10 cellular contexts compared by ENCODE assay signal in genomic region chr9:36029765-36030528, GRCh38. TPM values are rescaled to one million over a fixed set of nuclear protein-coding genes. Genes with fewer than 3 reads are reported as not detected.
DNase-seq lines count a peak whose midpoint lies in the region; ATAC-seq, FAIRE-seq and TF ChIP-seq lines count a peak whose summit lies in the region.
"Had no signal": no experiment of that assay in that cellular context is flagged by ENCODE, and none has a peak within 500 bp of the region (broad histone marks: within the 10 kb centered on the region; RNA-seq: fewer than 3 reads in every experiment).

No MANE protein-coding gene starts in this region.

- no peak overlapping the region for H2AFZ ChIP-seq in IMR-90 (replicated peaks; ENCODE audit: low read length, poor library complexity)
- no peak overlapping the region for H2AFZ ChIP-seq in keratinocyte (ENCODE audit: control insufficient read depth, low read length)

- no peak for TF ChIP-seq POLR2A in IMR-90 (IDR thresholded peaks at IDR 0.05; ENCODE audit: low read depth, low read length)

- peaks cover 9% of the 10 kb centered on the region for H3K4me1 ChIP-seq in A673 (ENCODE audit: insufficient read depth, low read length, poor library complexity, severe bottlenecking)
- H3K4me1 ChIP-seq in IMR-90 (ENCODE audit: control insufficient read depth, insufficient read depth, low read length) = peaks cover 17% of the 10 kb centered on the region
- H3K4me1 ChIP-seq in keratinocyte (ENCODE audit: control insufficient read depth, extremely low read depth, insufficient read depth, low read length) = peaks cover 25% of the 10 kb centered on the region

- no peaks in the 10 kb centered on the region for H3K36me3 ChIP-seq in A673 (ENCODE audit: insufficient read depth, low read length, poor library complexity, severe bottlenecking)
- H3K36me3 ChIP-seq in IMR-90 (ENCODE audit: control insufficient read depth, insufficient read depth, low read length) = no peaks in the 10 kb centered on the region
- no peaks in the 10 kb centered on the region for H3K36me3 ChIP-seq in keratinocyte (ENCODE audit: control insufficient read depth in 2 of 2, extremely low read depth in 1 of 2, insufficient read depth in 2 of 2, low read length in 2 of 2)

- intact Hi-C loops in A673 (cut with micrococcal nuclease; ENCODE audit: unreplicated experiment) = loop anchor here (10.0 kb wide), 1 partner anchor 235 kb away; the partner anchor contains the start of gene NPR2
- intact Hi-C loops in IMR-90 (cut with micrococcal nuclease) = loop anchor here (10.0 kb wide), 1 partner anchor 205 kb away; the partner anchor contains the start of genes FAM221B and TMEM8B

- H3K4ac ChIP-seq in IMR-90 (ENCODE audit: low read depth, low read length) = peak overlapping the region; percentile 92

- peak; percentile 70 for DNase-seq in A673 (ENCODE audit: low spot score)
- DNase-seq in IMR-90 = peak; percentile 99
- DNase-seq in astrocyte of the cerebellum (ENCODE audit: low read depth) = peak; percentile 87
- peak; percentile 89 for DNase-seq in keratinocyte (ENCODE audit: low read depth, low spot score)
- DNase-seq in NCI-H748 treated with DMSO at 0.1 percent for 48 hours (lab: John Stamatoyannopoulos, UW) = no peak
- no peak for DNase-seq in NCI-H82 treated with DMSO at 0.1 percent for 48 hours (lab: John Stamatoyannopoulos, UW; ENCODE audit: unreplicated experiment)
- DNase-seq in NCI-H2029 (lab: John Stamatoyannopoulos, UW) = no peak
- DNase-seq: activated naive CD8-positive, alpha-beta T cell treated with anti-CD3 and anti-CD28 coated beads, Interleukin-2, amount 10 ng/mL, durations not matched to agents 7 days and 5 days; KG1 had no signal

- no peaks in the 10 kb centered on the region for H3K27me3 ChIP-seq in A673 (replicated peaks; ENCODE audit: insufficient read depth, low read depth, low read length, poor library complexity)
- H3K27me3 ChIP-seq in IMR-90 (ENCODE audit: control insufficient read depth, insufficient read depth, low read length) = no peaks in the 10 kb centered on the region
- no peaks in the 10 kb centered on the region for H3K27me3 ChIP-seq in keratinocyte (ENCODE audit: control insufficient read depth, extremely low read depth, insufficient read depth, low read length)

- H3K23ac ChIP-seq in IMR-90 (ENCODE audit: low read depth, low read length) = peak overlapping the region; percentile 93; the same call in 1 of the 2 replicates

- H4K91ac ChIP-seq in IMR-90 (ENCODE audit: insufficient read depth, low read depth, low read length) = peak overlapping the region; percentile 94

- POLR2A ChIA-PET in A673 (lab: Charles Lee; ENCODE audit: low non-redundant PET) (no interaction called here), IMR-90 (lab: Charles Lee; ENCODE audit: unreplicated experiment) (interaction anchor here (1.0 to 1.2 kb wide), 2 partner anchors 10 to 78 kb away, joined by 3 to 4 read pairs; no protein-coding TSS in a partner anchor)

- CTCF ChIA-PET in A673 (lab: Charles Lee) (no interaction called here), IMR-90 (lab: Yijun Ruan, JAX) (interaction anchor here (0.6 to 1.0 kb wide), 2 partner anchors 240 to 301 kb away, joined by 3 read pairs; no protein-coding TSS in a partner anchor)

- BruUV-seq in A673 (replicated peaks; lab: Mats Ljungman, UMichigan) (no TSS peak), IMR-90 (replicated peaks; lab: Mats Ljungman, UMichigan) (no TSS peak)

- peak overlapping the region; percentile 97 for H2BK20ac ChIP-seq in IMR-90 (ENCODE audit: low read depth, low read length)

- H3K9ac ChIP-seq in IMR-90 (ENCODE audit: low read depth, low read length) (no peak overlapping the region), keratinocyte (ENCODE audit: control insufficient read depth, extremely low read depth, insufficient read depth, low read length) (no peak overlapping the region)

- no CpG with 5 or more reads among the region's 3 CpGs for WGBS in IMR-90 (ENCODE audit: extremely low coverage in 2 of 2, insufficient read length in 1 of 2), 2 experiments

- FAIRE-seq in keratinocyte (lab: Jason Lieb, UNC) = peak; percentile 86

- H3K9me3 ChIP-seq in A673 (ENCODE audit: low read depth, low read length, poor library complexity, severe bottlenecking) (no peaks in the 10 kb centered on the region), IMR-90 (ENCODE audit: control insufficient read depth, insufficient read depth, low read length) (no peaks in the 10 kb centered on the region), keratinocyte (ENCODE audit: control insufficient read depth, low read depth, low read length) (no peaks in the 10 kb centered on the region)

- H3K9me1 ChIP-seq in IMR-90 (ENCODE audit: insufficient read depth, low read length) (peaks cover 9% of the 10 kb centered on the region), keratinocyte (ENCODE audit: control insufficient read depth, extremely low read depth, insufficient read depth, low read length) (no peaks in the 10 kb centered on the region)

- no peak overlapping the region for H2AK9ac ChIP-seq in IMR-90 (replicated peaks; ENCODE audit: low read depth, low read length, poor library complexity)

- dilution Hi-C loops in IMR-90 (cut with HindIII; ENCODE audit: low sequenced_read_pairs, unreplicated experiment) (no loop called here), keratinocyte (cut with MboI; ENCODE audit: extremely low pct_ligation_motif_present, low sequenced_read_pairs) (no loop called here)

- peak overlapping the region; percentile 77 for H2AK5ac ChIP-seq in IMR-90 (ENCODE audit: low read depth, low read length)

- H2BK15ac ChIP-seq in IMR-90 (ENCODE audit: low read depth, low read length) = peak overlapping the region; percentile 79; the same call in 2 of the 3 replicates

- peak overlapping the region; percentile 62 for H3K56ac ChIP-seq in IMR-90 (ENCODE audit: extremely low read depth, insufficient read depth, low read length)

- no peak for TF ChIP-seq CTCF in A673 (conservative IDR thresholded peaks at IDR 0.05; ENCODE audit: low read depth, low read length)
- no peak for TF ChIP-seq CTCF in IMR-90 (conservative IDR thresholded peaks at IDR 0.05; ENCODE audit: low read depth, low read length)
- no peak for TF ChIP-seq CTCF in astrocyte of the cerebellum (IDR thresholded peaks at IDR 0.05; ENCODE audit: low read depth, low read length, missing control alignments)
- TF ChIP-seq CTCF in keratinocyte (optimal IDR thresholded peaks at IDR 0.05 in 1 of 3, IDR thresholded peaks at IDR 0.05 in 1 of 3, conservative IDR thresholded peaks at IDR 0.05 in 1 of 3; ENCODE audit: extremely low read depth in 1 of 3, insufficient read depth in 2 of 3, low read length in 3 of 3) = no peak

- H2BK5ac ChIP-seq in IMR-90 (ENCODE audit: low read depth, low read length, poor library complexity, severe bottlenecking) = peak overlapping the region; percentile 98

- peak; percentile 80 for ATAC-seq in IMR-90 (ENCODE audit: low read depth)
- ATAC-seq in HG03097 (IDR thresholded peaks at IDR 0.05; ENCODE audit: low FRiP score, unreplicated experiment) = no peak

- no peak for TF ChIP-seq RAD21 in IMR-90 (IDR thresholded peaks at IDR 0.05; ENCODE audit: low read length)

- peak overlapping the region; percentile 91 for H3K14ac ChIP-seq in IMR-90 (replicated peaks; ENCODE audit: low read depth, low read length)

- H2BK120ac ChIP-seq in IMR-90 (ENCODE audit: low read depth, low read length) = peak overlapping the region; percentile 96

- H3K79me2 ChIP-seq in keratinocyte (ENCODE audit: control insufficient read depth, insufficient read depth, low read length) = no peaks in the 10 kb centered on the region

- H3K27ac ChIP-seq in A673 (ENCODE audit: low read depth, low read length, poor library complexity, severe bottlenecking) (no peak overlapping the region), IMR-90 (ENCODE audit: insufficient read depth, low read length) (peak overlapping the region; percentile 69), keratinocyte (ENCODE audit: control insufficient read depth, insufficient read depth, low read length) (peak overlapping the region; percentile 44)

- H3K79me1 ChIP-seq in IMR-90 (ENCODE audit: low read depth in 1 of 2, low read length in 2 of 2) = peaks cover 3 to 16% of the 10 kb centered on the region in 2 experiments; a peak in 3 of 4 replicates

- H4K5ac ChIP-seq in IMR-90 (ENCODE audit: low read depth, low read length) = peak overlapping the region; percentile 94

- H4K20me1 ChIP-seq in IMR-90 (ENCODE audit: insufficient read depth, low read length) (no peaks in the 10 kb centered on the region), keratinocyte (ENCODE audit: control insufficient read depth, extremely low read depth, insufficient read depth, low read length) (no peaks in the 10 kb centered on the region)

- H3K4me2 ChIP-seq in IMR-90 (ENCODE audit: low read depth, low read length) (peak overlapping the region; percentile 74; the same call in 1 of the 2 replicates), keratinocyte (ENCODE audit: control insufficient read depth, extremely low read depth, insufficient read depth, low read depth, low read length) (peak overlapping the region; percentile 49)

- H3K18ac ChIP-seq in IMR-90 (ENCODE audit: low read depth, low read length) = peak overlapping the region; percentile 99

- in situ Hi-C loops in IMR-90 (cut with MboI; ENCODE audit: low sequenced_read_pairs) = no loop called here
- in situ Hi-C loops in astrocyte of the cerebellum (cut with HindIII; ENCODE audit: low sequenced_read_pairs) = loop anchor here (10.0 kb wide), 2 partner anchors 125 to 155 kb away; partner anchors contain the start of genes HRCT1 and SPAAR

- H4K8ac ChIP-seq in IMR-90 (ENCODE audit: low read depth in 2 of 2, low read length in 2 of 2) = peak overlapping the region; percentile 7 to 92

- no peak overlapping the region for H3K4me3 ChIP-seq in A673 (ENCODE audit: low read depth, low read length, poor library complexity, severe bottlenecking)
- no peak overlapping the region for H3K4me3 ChIP-seq in IMR-90 (ENCODE audit: insufficient read depth, low read depth, low read length)
- H3K4me3 ChIP-seq in astrocyte of the cerebellum (ENCODE audit: low read depth, low read length) = no peak overlapping the region
- H3K4me3 ChIP-seq in keratinocyte (ENCODE audit: control insufficient read depth in 2 of 3, extremely low read depth in 1 of 3, insufficient read depth in 2 of 3, low read depth in 1 of 3, low read length in 3 of 3) = no peak overlapping the region

RNA-seq across cellular contexts. Expression of gene RECK, which starts 6.8 kb away (rescaled TPM):
- 9.1 and 11.9 TPM in 2 replicates for total RNA-seq in A673 (2021)
- total RNA-seq in IMR-90 (2012; rRNA removed) = 23.5 and 27.2 TPM in 2 replicates
- polyA plus RNA-seq in IMR-90 (2012; rRNA removed) = 38.5 and 44.0 TPM in 2 replicates
- polyA plus RNA-seq in IMR-90 (2012; cell fraction: cytosol; rRNA removed) = 20.8 and 23.4 TPM in 2 replicates
- 17.3 and 54.7 TPM in 2 replicates for polyA plus RNA-seq in IMR-90 (2012; cell fraction: nucleus; rRNA removed; ENCODE audit: low replicate concordance)
- 3.3 to 4.6 TPM (median 4.0 TPM) in 3 replicates for polyA plus RNA-seq in keratinocyte
- polyA plus RNA-seq in keratinocyte (2011; ENCODE audit: low read depth) = 1.6 TPM
- 2.4 and 4.2 TPM in 2 replicates for polyA plus RNA-seq in keratinocyte (2011; cell fraction: cytosol; rRNA removed)
- polyA plus RNA-seq in keratinocyte (2011; cell fraction: nucleus; rRNA removed) = 7.0 and 7.8 TPM in 2 replicates
- 1.5 and 3.4 TPM in 2 replicates for polyA plus RNA-seq in keratinocyte (2012; ENCODE audit: low replicate concordance)
- polyA minus RNA-seq in keratinocyte = 0.89 to 5.4 TPM (median 5.2 TPM) in 3 replicates
- polyA minus RNA-seq in keratinocyte (2011; cell fraction: cytosol; rRNA and poly(A)+ RNA removed) = 3.6 TPM
- 4.1 and 10.2 TPM in 2 replicates for polyA minus RNA-seq in keratinocyte (2011; cell fraction: nucleus; rRNA and poly(A)+ RNA removed)

Comparison
In these comparisons a context has a peak if more than half of its experiments do, and no peak if none do; other contexts are left out.
1. DNase-seq: peak in A673 (single experiment), IMR-90 (single experiment), astrocyte of the cerebellum (single experiment) and keratinocyte (single experiment); none in NCI-H748 treated with DMSO at 0.1 percent for 48 hours (single experiment), NCI-H82 treated with DMSO at 0.1 percent for 48 hours (single experiment) and NCI-H2029 (single experiment).